Comparison of ENCODE assay signal across 1 cellular context in genomic region chr2:106127282-106127771, GRCh38.
TF ChIP-seq lines count a peak whose summit lies in the region.

No MANE protein-coding gene starts in this region.

TF ChIP-seq in HepG2, 621 proteins besides CTCF, POLR2A, EP300 and RAD21 (continued from another document and continues in another):
- TF ChIP-seq IRF1 (CRISPR knock-in tag; IDR thresholded peaks at IDR 0.05; ENCODE audit: low read depth) = no peak
- no peak for TF ChIP-seq NR1H2 (CRISPR knock-in tag; IDR thresholded peaks at IDR 0.05; ENCODE audit: borderline replicate concordance, low read depth)
- no peak for TF ChIP-seq SMARCC2 (IDR thresholded peaks at IDR 0.05)
- peak; percentile 11; the same call in 1 of the 2 replicates for TF ChIP-seq PHF21A (CRISPR knock-in tag; IDR thresholded peaks at IDR 0.05)
- no peak for TF ChIP-seq ONECUT2 (CRISPR knock-in tag; IDR thresholded peaks at IDR 0.05)
- TF ChIP-seq GABPA (IDR thresholded peaks at IDR 0.05; ENCODE audit: low read depth, low read length) = no peak
- TF ChIP-seq GABPA (CRISPR knock-in tag; IDR thresholded peaks at IDR 0.05; ENCODE audit: low read depth) = no peak
- TF ChIP-seq CEBPG (CRISPR knock-in tag; IDR thresholded peaks at IDR 0.05) = peak; percentile 45
- no peak for TF ChIP-seq ZBTB3 (CRISPR knock-in tag; IDR thresholded peaks at IDR 0.05; ENCODE audit: borderline replicate concordance, low read depth)
- TF ChIP-seq ZNF570 (CRISPR knock-in tag; IDR thresholded peaks at IDR 0.05; ENCODE audit: borderline replicate concordance) = no peak
- peak; percentile 85; the same call in 1 of the 2 replicates for TF ChIP-seq NCOR1 (IDR thresholded peaks at IDR 0.05; ENCODE audit: borderline replicate concordance, low read length)
- TF ChIP-seq NFE2L2 (IDR thresholded peaks at IDR 0.05; ENCODE audit: low read length) = no peak
- TF ChIP-seq ZNF329 (CRISPR knock-in tag; IDR thresholded peaks at IDR 0.05; ENCODE audit: low read depth) = no peak
- no peak; the same call in 1 of the 2 replicates for TF ChIP-seq ZNF343 (CRISPR knock-in tag; IDR thresholded peaks at IDR 0.05)
- 0 out of 2 replicates have a peak, but pooled peaks have one; percentile 34 for TF ChIP-seq UBTF (CRISPR knock-in tag; IDR thresholded peaks at IDR 0.05)
- no peak for TF ChIP-seq ZFP62 (CRISPR knock-in tag; IDR thresholded peaks at IDR 0.05)
- no peak for TF ChIP-seq SRSF1 (optimal IDR thresholded peaks at IDR 0.05; ENCODE audit: low read depth, low read length)
- no peak for TF ChIP-seq IKZF1 (IDR thresholded peaks at IDR 0.05)
- no peak for TF ChIP-seq PRPF4 (IDR thresholded peaks at IDR 0.05; ENCODE audit: low read depth, low read length, poor library complexity, severe bottlenecking)
- TF ChIP-seq NR2F2 (IDR thresholded peaks at IDR 0.05; ENCODE audit: borderline replicate concordance, low read depth) = peak; percentile 4; the same call in 1 of the 2 replicates
- no peak for TF ChIP-seq NFYC (CRISPR knock-in tag; IDR thresholded peaks at IDR 0.05)
- no peak for TF ChIP-seq SYNCRIP (IDR thresholded peaks at IDR 0.05; ENCODE audit: insufficient read depth, low read depth, low read length)
- 0 out of 2 replicates have a peak, but pooled peaks have one; percentile 39 for TF ChIP-seq ARID2 (CRISPR knock-in tag; IDR thresholded peaks at IDR 0.05; ENCODE audit: borderline replicate concordance)
- TF ChIP-seq ZNF644 (CRISPR knock-in tag; IDR thresholded peaks at IDR 0.05; ENCODE audit: low read depth) = no peak
- TF ChIP-seq ZNF850 (CRISPR knock-in tag; conservative IDR thresholded peaks at IDR 0.05) = no peak
- TF ChIP-seq RARA (CRISPR knock-in tag; IDR thresholded peaks at IDR 0.05) = peak; percentile 26; the same call in 1 of the 2 replicates
- 0 out of 2 replicates have a peak, but pooled peaks have one; percentile 24 for TF ChIP-seq JUN (CRISPR knock-in tag; IDR thresholded peaks at IDR 0.05)
- TF ChIP-seq, protein P1, sequence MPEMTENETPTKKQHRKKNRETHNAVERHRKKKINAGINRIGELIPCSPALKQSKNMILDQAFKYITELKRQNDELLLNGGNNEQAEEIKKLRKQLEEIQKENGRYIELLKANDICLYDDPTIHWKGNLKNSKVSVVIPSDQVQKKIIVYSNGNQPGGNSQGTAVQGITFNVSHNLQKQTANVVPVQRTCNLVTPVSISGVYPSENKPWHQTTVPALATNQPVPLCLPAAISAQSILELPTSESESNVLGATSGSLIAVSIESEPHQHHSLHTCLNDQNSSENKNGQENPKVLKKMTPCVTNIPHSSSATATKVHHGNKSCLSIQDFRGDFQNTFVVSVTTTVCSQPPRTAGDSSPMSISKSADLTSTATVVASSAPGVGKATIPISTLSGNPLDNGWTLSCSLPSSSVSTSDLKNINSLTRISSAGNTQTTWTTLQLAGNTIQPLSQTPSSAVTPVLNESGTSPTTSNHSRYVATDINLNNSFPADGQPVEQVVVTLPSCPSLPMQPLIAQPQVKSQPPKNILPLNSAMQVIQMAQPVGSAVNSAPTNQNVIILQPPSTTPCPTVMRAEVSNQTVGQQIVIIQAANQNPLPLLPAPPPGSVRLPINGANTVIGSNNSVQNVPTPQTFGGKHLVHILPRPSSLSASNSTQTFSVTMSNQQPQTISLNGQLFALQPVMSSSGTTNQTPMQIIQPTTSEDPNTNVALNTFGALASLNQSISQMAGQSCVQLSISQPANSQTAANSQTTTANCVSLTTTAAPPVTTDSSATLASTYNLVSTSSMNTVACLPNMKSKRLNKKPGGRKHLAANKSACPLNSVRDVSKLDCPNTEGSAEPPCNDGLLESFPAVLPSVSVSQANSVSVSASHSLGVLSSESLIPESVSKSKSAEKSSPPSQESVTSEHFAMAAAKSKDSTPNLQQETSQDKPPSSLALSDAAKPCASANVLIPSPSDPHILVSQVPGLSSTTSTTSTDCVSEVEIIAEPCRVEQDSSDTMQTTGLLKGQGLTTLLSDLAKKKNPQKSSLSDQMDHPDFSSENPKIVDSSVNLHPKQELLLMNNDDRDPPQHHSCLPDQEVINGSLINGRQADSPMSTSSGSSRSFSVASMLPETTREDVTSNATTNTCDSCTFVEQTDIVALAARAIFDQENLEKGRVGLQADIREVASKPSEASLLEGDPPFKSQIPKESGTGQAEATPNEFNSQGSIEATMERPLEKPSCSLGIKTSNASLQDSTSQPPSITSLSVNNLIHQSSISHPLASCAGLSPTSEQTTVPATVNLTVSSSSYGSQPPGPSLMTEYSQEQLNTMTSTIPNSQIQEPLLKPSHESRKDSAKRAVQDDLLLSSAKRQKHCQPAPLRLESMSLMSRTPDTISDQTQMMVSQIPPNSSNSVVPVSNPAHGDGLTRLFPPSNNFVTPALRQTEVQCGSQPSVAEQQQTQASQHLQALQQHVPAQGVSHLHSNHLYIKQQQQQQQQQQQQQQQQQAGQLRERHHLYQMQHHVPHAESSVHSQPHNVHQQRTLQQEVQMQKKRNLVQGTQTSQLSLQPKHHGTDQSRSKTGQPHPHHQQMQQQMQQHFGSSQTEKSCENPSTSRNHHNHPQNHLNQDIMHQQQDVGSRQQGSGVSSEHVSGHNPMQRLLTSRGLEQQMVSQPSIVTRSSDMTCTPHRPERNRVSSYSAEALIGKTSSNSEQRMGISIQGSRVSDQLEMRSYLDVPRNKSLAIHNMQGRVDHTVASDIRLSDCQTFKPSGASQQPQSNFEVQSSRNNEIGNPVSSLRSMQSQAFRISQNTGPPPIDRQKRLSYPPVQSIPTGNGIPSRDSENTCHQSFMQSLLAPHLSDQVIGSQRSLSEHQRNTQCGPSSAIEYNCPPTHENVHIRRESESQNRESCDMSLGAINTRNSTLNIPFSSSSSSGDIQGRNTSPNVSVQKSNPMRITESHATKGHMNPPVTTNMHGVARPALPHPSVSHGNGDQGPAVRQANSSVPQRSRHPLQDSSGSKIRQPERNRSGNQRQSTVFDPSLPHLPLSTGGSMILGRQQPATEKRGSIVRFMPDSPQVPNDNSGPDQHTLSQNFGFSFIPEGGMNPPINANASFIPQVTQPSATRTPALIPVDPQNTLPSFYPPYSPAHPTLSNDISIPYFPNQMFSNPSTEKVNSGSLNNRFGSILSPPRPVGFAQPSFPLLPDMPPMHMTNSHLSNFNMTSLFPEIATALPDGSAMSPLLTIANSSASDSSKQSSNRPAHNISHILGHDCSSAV (CRISPR knock-in tag; IDR thresholded peaks at IDR 0.05; ENCODE audit: borderline replicate concordance) = no peak
- no peak for TF ChIP-seq GATAD1 (CRISPR knock-in tag; IDR thresholded peaks at IDR 0.05)
- no peak for TF ChIP-seq CCDC6 (CRISPR knock-in tag; IDR thresholded peaks at IDR 0.05)
- TF ChIP-seq ASH2L (IDR thresholded peaks at IDR 0.05; ENCODE audit: insufficient read length, low read depth, low read length) = peak; percentile 74
- TF ChIP-seq, protein P2, sequence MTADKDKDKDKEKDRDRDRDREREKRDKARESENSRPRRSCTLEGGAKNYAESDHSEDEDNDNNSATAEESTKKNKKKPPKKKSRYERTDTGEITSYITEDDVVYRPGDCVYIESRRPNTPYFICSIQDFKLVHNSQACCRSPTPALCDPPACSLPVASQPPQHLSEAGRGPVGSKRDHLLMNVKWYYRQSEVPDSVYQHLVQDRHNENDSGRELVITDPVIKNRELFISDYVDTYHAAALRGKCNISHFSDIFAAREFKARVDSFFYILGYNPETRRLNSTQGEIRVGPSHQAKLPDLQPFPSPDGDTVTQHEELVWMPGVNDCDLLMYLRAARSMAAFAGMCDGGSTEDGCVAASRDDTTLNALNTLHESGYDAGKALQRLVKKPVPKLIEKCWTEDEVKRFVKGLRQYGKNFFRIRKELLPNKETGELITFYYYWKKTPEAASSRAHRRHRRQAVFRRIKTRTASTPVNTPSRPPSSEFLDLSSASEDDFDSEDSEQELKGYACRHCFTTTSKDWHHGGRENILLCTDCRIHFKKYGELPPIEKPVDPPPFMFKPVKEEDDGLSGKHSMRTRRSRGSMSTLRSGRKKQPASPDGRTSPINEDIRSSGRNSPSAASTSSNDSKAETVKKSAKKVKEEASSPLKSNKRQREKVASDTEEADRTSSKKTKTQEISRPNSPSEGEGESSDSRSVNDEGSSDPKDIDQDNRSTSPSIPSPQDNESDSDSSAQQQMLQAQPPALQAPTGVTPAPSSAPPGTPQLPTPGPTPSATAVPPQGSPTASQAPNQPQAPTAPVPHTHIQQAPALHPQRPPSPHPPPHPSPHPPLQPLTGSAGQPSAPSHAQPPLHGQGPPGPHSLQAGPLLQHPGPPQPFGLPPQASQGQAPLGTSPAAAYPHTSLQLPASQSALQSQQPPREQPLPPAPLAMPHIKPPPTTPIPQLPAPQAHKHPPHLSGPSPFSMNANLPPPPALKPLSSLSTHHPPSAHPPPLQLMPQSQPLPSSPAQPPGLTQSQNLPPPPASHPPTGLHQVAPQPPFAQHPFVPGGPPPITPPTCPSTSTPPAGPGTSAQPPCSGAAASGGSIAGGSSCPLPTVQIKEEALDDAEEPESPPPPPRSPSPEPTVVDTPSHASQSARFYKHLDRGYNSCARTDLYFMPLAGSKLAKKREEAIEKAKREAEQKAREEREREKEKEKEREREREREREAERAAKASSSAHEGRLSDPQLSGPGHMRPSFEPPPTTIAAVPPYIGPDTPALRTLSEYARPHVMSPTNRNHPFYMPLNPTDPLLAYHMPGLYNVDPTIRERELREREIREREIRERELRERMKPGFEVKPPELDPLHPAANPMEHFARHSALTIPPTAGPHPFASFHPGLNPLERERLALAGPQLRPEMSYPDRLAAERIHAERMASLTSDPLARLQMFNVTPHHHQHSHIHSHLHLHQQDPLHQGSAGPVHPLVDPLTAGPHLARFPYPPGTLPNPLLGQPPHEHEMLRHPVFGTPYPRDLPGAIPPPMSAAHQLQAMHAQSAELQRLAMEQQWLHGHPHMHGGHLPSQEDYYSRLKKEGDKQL (CRISPR knock-in tag; IDR thresholded peaks at IDR 0.05; ENCODE audit: low read depth) = no peak
- no peak for TF ChIP-seq ZNF546 (CRISPR knock-in tag; conservative IDR thresholded peaks at IDR 0.05)
- no peak for TF ChIP-seq HOMEZ (CRISPR knock-in tag; IDR thresholded peaks at IDR 0.05; ENCODE audit: low read depth)
- TF ChIP-seq KAT8 (CRISPR knock-in tag; IDR thresholded peaks at IDR 0.05) = no peak; the same call in 1 of the 2 replicates
- no peak for TF ChIP-seq SNAPC5 (CRISPR knock-in tag; IDR thresholded peaks at IDR 0.05; ENCODE audit: borderline replicate concordance)
- no peak for TF ChIP-seq RNF2 (conservative IDR thresholded peaks at IDR 0.05; ENCODE audit: low read depth)
- TF ChIP-seq HOXA5 (CRISPR knock-in tag; IDR thresholded peaks at IDR 0.05) = no peak
- no peak for TF ChIP-seq CHD2 (IDR thresholded peaks at IDR 0.05; ENCODE audit: low read depth, low read length)
- TF ChIP-seq HNF4G (IDR thresholded peaks at IDR 0.05; ENCODE audit: borderline replicate concordance, low read depth, low read length) = peak; percentile 89
- TF ChIP-seq HNF4G (CRISPR knock-in tag; IDR thresholded peaks at IDR 0.05; ENCODE audit: borderline replicate concordance, low read depth) = peak; percentile 76; the same call in 1 of the 2 replicates
- TF ChIP-seq SRSF4 (IDR thresholded peaks at IDR 0.05; ENCODE audit: low read depth, low read length, poor library complexity, severe bottlenecking) = no peak
- no peak for TF ChIP-seq ZNF577 (CRISPR knock-in tag; IDR thresholded peaks at IDR 0.05; ENCODE audit: borderline replicate concordance, low read depth)
- peak; percentile 87 for TF ChIP-seq HNF4A (CRISPR knock-in tag; IDR thresholded peaks at IDR 0.05)
- no peak for TF ChIP-seq ZNF136 (CRISPR knock-in tag; IDR thresholded peaks at IDR 0.05; ENCODE audit: low read depth)
